In the genomic region with DNA sequence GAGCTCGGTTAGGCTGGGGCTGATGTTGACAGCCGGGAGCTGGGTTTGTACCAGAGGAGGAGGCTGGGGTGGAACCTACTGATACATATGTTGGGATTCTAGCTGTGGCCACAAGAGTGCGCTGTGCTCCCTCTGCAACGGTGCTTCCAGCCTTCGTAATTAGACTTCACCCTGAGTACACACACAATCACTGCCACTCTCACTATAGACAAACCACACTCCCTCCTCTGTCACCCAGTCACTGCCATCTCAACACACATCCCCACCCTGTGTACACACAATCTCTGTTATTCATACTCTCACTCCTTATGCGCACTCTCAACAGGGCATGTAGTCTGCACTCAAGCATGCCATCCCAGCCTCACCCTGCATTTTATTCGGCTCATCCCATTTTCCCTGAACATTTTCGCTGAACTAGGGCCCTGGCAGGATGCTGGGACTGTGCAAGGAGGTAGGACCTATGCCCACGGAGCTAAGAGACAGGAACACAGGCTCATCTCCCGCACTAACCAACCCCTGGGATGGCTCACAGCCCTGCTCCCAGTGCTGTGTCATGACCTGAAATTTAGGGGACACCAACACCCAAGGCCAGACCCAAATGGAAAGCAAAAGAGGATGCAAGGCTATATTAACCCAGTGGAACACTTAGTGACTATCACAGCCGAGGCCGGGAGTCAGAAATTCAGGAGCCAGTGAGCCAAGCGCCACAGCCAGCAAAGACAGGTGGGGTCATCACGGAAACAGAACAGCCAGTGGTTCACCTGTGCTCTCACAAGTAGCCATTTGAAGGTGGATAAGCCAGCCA, we compare ENCODE assay signal across 8 cellular contexts. TPM values are rescaled to one million over a fixed set of nuclear protein-coding genes. Genes with fewer than 3 reads are reported as not detected.
DNase-seq lines count a peak whose midpoint lies in the region; ATAC-seq and TF ChIP-seq lines count a peak whose summit lies in the region.

No MANE protein-coding gene starts in this region.

- no peaks in the 10 kb centered on the region for H3K9me3 Mint-ChIP-seq in Caco-2 (ENCODE audit: unreplicated experiment)

- ATAC-seq in HG03432 (IDR thresholded peaks at IDR 0.05; ENCODE audit: unreplicated experiment) = peak; percentile 56
- ATAC-seq in HG02885 (IDR thresholded peaks at IDR 0.05; ENCODE audit: poor library complexity, unreplicated experiment) = no peak

- no peaks in the 10 kb centered on the region for H3K36me3 Mint-ChIP-seq in Caco-2 (ENCODE audit: insufficient read depth, unreplicated experiment)

- peaks cover 6% of the 10 kb centered on the region for H3K4me1 Mint-ChIP-seq in Caco-2 (ENCODE audit: low read depth, unreplicated experiment)

- intact Hi-C loops in Caco-2 (cut with micrococcal nuclease; ENCODE audit: unreplicated experiment) = loop anchor here (1.0 kb wide), 2 partner anchors 66 to 99 kb away; no protein-coding TSS in a partner anchor

- H3K27ac Mint-ChIP-seq in Caco-2 (ENCODE audit: unreplicated experiment) = no peak overlapping the region

- no peak overlapping the region for H3K4me3 Mint-ChIP-seq in Caco-2 (ENCODE audit: unreplicated experiment)

- H3K4me3 ChIP-seq in Caco-2 (ENCODE audit: low read depth, low read length) = no peak overlapping the region

- H3K9me3 ChIP-seq in Caco-2 = no peaks in the 10 kb centered on the region

- POLR2A ChIA-PET in Caco-2 (lab: Charles Lee) = no interaction called here

- TF ChIP-seq CTCF in Caco-2 (IDR thresholded peaks at IDR 0.05; ENCODE audit: insufficient read depth in 1 of 2, low read depth in 1 of 2, low read length in 1 of 2, severe bottlenecking in 1 of 2, unreplicated experiment in 1 of 2) = peak; percentile 55 to 65

- BruUV-seq in Caco-2 (replicated peaks; lab: Mats Ljungman, UMichigan) = no TSS peak

- CTCF ChIA-PET in Caco-2 (lab: Charles Lee) = interaction anchor here (0.5 to 1.1 kb wide), 5 partner anchors 58 to 1236 kb away, joined by 3 to 16 read pairs (median 5); a partner anchor contains a TSS

- no peaks in the 10 kb centered on the region for H3K27me3 ChIP-seq in Caco-2 (replicated peaks; ENCODE audit: control insufficient read depth, insufficient read depth, low read length)

- DNase-seq in Caco-2 = peak; percentile 67 to 76
- DNase-seq in NCI-H748 (lab: John Stamatoyannopoulos, UW; ENCODE audit: unreplicated experiment) = peak; percentile 79
- DNase-seq in activated CD4-positive, alpha-beta T cell treated with anti-CD3 and anti-CD28 coated beads, Interleukin-2, amount 50 U/mL, for 4 hours = peak; percentile 48 to 50
- peak; percentile 72 for DNase-seq in ecto neural progenitor cell (ENCODE audit: low spot score)
- peak; percentile 84 for DNase-seq in medulla oblongata (ENCODE audit: extremely low spot score)
- peak; percentile 20 for DNase-seq in stimulated activated CD8-positive, alpha-beta memory T cell treated with anti-CD3 and anti-CD28 coated beads, Interleukin-12 subunit alpha, Interleukin-12 subunit beta, amount 100 ng/mL, for 24 hours (ENCODE audit: extremely low read depth)

- peaks cover 4% of the 10 kb centered on the region; the same call in 1 of the 2 replicates for H3K4me1 ChIP-seq in Caco-2

- H3K36me3 ChIP-seq in Caco-2 (ENCODE audit: control insufficient read depth, insufficient read depth, low read length) = no peaks in the 10 kb centered on the region

- H3K27me3 Mint-ChIP-seq in Caco-2 (ENCODE audit: insufficient read depth, unreplicated experiment) = no peaks in the 10 kb centered on the region

RNA-seq across cellular contexts. Expression of a gene that starts 5.7 kb away (rescaled TPM):
- total RNA-seq in Caco-2 (2022) = 0.52 and 0.88 TPM in 2 replicates

RNA-seq across cellular contexts. Expression of a gene that starts 6.1 kb away (rescaled TPM):
- not detected in 2 replicates for total RNA-seq in Caco-2 (2022)

RNA-seq across cellular contexts. Expression of a gene that starts 27.2 kb away (rescaled TPM):
- not detected in 2 replicates for total RNA-seq in Caco-2 (2022)

RNA-seq across cellular contexts. Expression of a gene that starts 31.9 kb away (rescaled TPM):
- total RNA-seq in Caco-2 (2022) = not detected in 2 replicates

Comparison
In these comparisons a context has a peak if more than half of its experiments do, and no peak if none do; other contexts are left out.
1. DNase-seq: peak in every context shown above with its lines; median percentile 84 in medulla oblongata; 79 in NCI-H748; 72 in ecto neural progenitor cell; 72 in Caco-2; 49 in activated CD4-positive, alpha-beta T cell treated with anti-CD3 and anti-CD28 coated beads, Interleukin-2, amount 50 U/mL, for 4 hours; 20 in stimulated activated CD8-positive, alpha-beta memory T cell treated with anti-CD3 and anti-CD28 coated beads, Interleukin-12 subunit alpha, Interleukin-12 subunit beta, amount 100 ng/mL, for 24 hours.